ENCODE assay signal across 9 cellular contexts in genomic region chr13:29125934-29126424, GRCh38.
DNase-seq lines count a peak whose midpoint lies in the region; ATAC-seq lines count a peak whose summit lies in the region.
"Had no signal": no experiment of that assay in that cellular context is flagged by ENCODE, and none has a peak within 500 bp of the region (broad histone marks: within the 10 kb centered on the region; RNA-seq: fewer than 3 reads in every experiment).

No MANE protein-coding gene starts in this region.

- no peaks in the 10 kb centered on the region for H3K9me3 ChIP-seq in KOPT-K1 (ENCODE audit: insufficient read depth, low read length, poor library complexity, severe bottlenecking)

- no peaks in the 10 kb centered on the region for H3K27me3 Mint-ChIP-seq in activated T-cell treated with anti-CD3 and anti-CD28 coated beads, Interleukin-2, amount 50 U/mL, for 4 hours (ENCODE audit: low read depth)
- no peaks in the 10 kb centered on the region for H3K27me3 Mint-ChIP-seq in stimulated activated memory B cell treated with anti-CD40 and anti-IgM and Interleukin-4, amounts not matched to agents 10 μg/mL and 1 μg/mL and 100 μg/mL, for 72 hours

- no peaks in the 10 kb centered on the region for H3K36me3 ChIP-seq in KOPT-K1 (ENCODE audit: insufficient read depth, low read length)

- H3K4me1 Mint-ChIP-seq in activated T-cell treated with anti-CD3 and anti-CD28 coated beads, Interleukin-2, amount 50 U/mL, for 4 hours (ENCODE audit: low read depth): peaks cover 19% of the 10 kb centered on the region
- H3K4me1 Mint-ChIP-seq in stimulated activated memory B cell treated with anti-CD40 and anti-IgM and Interleukin-4, amounts not matched to agents 10 μg/mL and 1 μg/mL and 100 μg/mL, for 72 hours: peaks cover 24% of the 10 kb centered on the region

- no peaks in the 10 kb centered on the region for H3K36me3 Mint-ChIP-seq in activated T-cell treated with anti-CD3 and anti-CD28 coated beads, Interleukin-2, amount 50 U/mL, for 4 hours (ENCODE audit: insufficient read depth)
- no peaks in the 10 kb centered on the region for H3K36me3 Mint-ChIP-seq in stimulated activated memory B cell treated with anti-CD40 and anti-IgM and Interleukin-4, amounts not matched to agents 10 μg/mL and 1 μg/mL and 100 μg/mL, for 72 hours

- H3K4me3 Mint-ChIP-seq in activated T-cell treated with anti-CD3 and anti-CD28 coated beads, Interleukin-2, amount 50 U/mL, for 4 hours: peak overlapping the region; percentile 29
- H3K4me3 Mint-ChIP-seq in stimulated activated memory B cell treated with anti-CD40 and anti-IgM and Interleukin-4, amounts not matched to agents 10 μg/mL and 1 μg/mL and 100 μg/mL, for 72 hours: peak overlapping the region; percentile 25

- DNase-seq in activated T-cell treated with anti-CD3 and anti-CD28 coated beads, Interleukin-2, amount 50 U/mL, for 4 hours: no peak
- DNase-seq in activated T-cell treated with anti-CD3 and anti-CD28 coated beads for 4 hours: no peak
- DNase-seq in cerebellar cortex (ENCODE audit: low spot score): no peak
- DNase-seq in NCI-H345 (lab: John Stamatoyannopoulos, UW): no peak
- no peak for DNase-seq in left colon
- DNase-seq: NCI-H748 treated with DMSO at 0.1 percent for 48 hours had no signal

- ATAC-seq in activated T-cell treated with anti-CD3 and anti-CD28 coated beads, Interleukin-2, amount 50 U/mL, for 4 hours: peak in 1 of 2 donors; percentile 45
- ATAC-seq in HG02623 (IDR thresholded peaks at IDR 0.05; ENCODE audit: unreplicated experiment) (peak; percentile 60), left colon (no peak)
- peak; percentile 93 for ATAC-seq in stimulated activated memory B cell treated with anti-CD40 and anti-IgM and Interleukin-4, amounts not matched to agents 10 μg/mL and 1 μg/mL and 100 μg/mL, for 72 hours

- peak overlapping the region; percentile 65 for H3K27ac Mint-ChIP-seq in stimulated activated memory B cell treated with anti-CD40 and anti-IgM and Interleukin-4, amounts not matched to agents 10 μg/mL and 1 μg/mL and 100 μg/mL, for 72 hours

- H3K9me3 Mint-ChIP-seq in activated T-cell treated with anti-CD3 and anti-CD28 coated beads, Interleukin-2, amount 50 U/mL, for 4 hours: no peaks in the 10 kb centered on the region
- H3K9me3 Mint-ChIP-seq in stimulated activated memory B cell treated with anti-CD40 and anti-IgM and Interleukin-4, amounts not matched to agents 10 μg/mL and 1 μg/mL and 100 μg/mL, for 72 hours: no peaks in the 10 kb centered on the region

- H3K27ac ChIP-seq in KOPT-K1 (ENCODE audit: low read depth, low read length, poor library complexity, severe bottlenecking): peak overlapping the region; percentile 63

- intact Hi-C loops in left colon (cut with DNase I, micrococcal nuclease): no loop called here
